ENCODE assay signal across 1 cellular context in the genomic region with DNA sequence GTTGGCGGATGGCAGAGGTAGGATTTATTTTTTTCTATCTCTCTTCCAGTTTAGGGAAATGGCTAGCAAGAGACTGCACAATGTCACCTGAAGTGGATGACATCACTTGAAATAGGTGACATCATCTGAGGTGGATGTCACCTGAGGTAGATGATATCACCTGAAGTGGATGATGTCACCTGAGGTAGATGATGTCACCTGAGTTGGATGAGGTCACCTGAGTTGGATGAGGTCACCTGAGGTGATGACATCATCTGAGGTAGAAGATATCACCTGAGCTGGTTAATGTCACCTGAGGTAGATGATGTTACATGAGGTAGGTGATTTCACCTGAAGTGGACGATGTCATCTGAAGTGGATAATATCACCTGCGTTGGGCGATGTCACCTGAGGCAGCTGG.
TF ChIP-seq lines count a peak whose summit lies in the region.

No MANE protein-coding gene starts in this region.

TF ChIP-seq in K562, 482 proteins besides CTCF, POLR2A, EP300 and RAD21 (continued from another document):
- TF ChIP-seq ARID4B (CRISPR knock-in tag; IDR thresholded peaks at IDR 0.05): no peak
- no peak for TF ChIP-seq ZNF778 (CRISPR knock-in tag; IDR thresholded peaks at IDR 0.05)
- no peak for TF ChIP-seq RFX1 (IDR thresholded peaks at IDR 0.05)
- no peak for TF ChIP-seq XRCC3 (IDR thresholded peaks at IDR 0.05)
- peak; percentile 20; the same call in 1 of the 2 replicates for TF ChIP-seq ATF7 (IDR thresholded peaks at IDR 0.05)
- TF ChIP-seq, protein P1, sequence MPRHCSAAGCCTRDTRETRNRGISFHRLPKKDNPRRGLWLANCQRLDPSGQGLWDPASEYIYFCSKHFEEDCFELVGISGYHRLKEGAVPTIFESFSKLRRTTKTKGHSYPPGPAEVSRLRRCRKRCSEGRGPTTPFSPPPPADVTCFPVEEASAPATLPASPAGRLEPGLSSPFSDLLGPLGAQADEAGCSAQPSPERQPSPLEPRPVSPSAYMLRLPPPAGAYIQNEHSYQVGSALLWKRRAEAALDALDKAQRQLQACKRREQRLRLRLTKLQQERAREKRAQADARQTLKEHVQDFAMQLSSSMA (CRISPR knock-in tag; IDR thresholded peaks at IDR 0.05): no peak
